1 cellular context compared by ENCODE assay signal in the genomic region with DNA sequence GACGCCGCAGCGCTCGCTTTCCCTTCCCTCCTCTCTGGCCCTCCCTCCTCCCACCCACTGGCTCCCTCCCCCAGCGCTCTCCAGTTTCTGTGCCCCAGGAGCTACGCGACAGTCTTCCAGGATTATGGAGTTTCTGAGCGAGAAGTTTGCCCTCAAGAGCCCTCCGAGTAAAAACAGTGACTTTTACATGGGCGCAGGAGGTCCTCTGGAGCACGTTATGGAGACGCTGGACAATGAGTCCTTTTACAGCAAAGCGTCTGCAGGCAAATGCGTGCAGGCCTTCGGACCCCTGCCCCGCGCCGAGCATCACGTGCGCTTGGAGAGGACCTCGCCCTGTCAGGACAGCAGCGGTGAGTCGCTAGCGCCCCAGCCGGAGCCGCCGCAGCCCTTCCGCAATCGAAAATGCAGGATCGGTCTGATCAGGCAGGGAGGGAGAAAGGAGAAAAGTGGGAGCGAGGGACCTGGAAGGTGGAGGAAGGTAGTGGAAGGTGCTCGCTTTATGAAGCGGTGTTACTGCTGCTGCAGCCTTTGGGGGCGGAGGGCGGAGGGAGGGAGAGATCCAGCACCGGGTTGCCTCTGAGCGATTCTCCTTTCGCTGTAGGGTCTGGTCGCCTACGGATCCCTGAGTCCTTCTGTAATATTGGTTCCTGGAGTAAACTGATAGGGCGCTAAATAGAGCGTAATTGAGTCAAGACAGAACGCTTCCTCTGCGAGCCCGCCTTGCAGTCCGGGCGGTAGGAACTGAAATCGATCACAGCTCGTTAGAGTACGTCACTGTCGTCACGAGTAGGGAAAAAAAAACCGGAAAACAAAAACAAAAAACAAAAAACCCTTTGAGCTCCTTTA.
TF ChIP-seq lines count a peak whose summit lies in the region.

ALX1 (plus strand) TSS at position 83 of the 846 bp plus-strand sequence; CDS start at position 125, 42 bp downstream.

TF ChIP-seq in HepG2, 621 proteins besides CTCF, POLR2A, EP300 and RAD21 (continued from another document):
- TF ChIP-seq, protein P1, sequence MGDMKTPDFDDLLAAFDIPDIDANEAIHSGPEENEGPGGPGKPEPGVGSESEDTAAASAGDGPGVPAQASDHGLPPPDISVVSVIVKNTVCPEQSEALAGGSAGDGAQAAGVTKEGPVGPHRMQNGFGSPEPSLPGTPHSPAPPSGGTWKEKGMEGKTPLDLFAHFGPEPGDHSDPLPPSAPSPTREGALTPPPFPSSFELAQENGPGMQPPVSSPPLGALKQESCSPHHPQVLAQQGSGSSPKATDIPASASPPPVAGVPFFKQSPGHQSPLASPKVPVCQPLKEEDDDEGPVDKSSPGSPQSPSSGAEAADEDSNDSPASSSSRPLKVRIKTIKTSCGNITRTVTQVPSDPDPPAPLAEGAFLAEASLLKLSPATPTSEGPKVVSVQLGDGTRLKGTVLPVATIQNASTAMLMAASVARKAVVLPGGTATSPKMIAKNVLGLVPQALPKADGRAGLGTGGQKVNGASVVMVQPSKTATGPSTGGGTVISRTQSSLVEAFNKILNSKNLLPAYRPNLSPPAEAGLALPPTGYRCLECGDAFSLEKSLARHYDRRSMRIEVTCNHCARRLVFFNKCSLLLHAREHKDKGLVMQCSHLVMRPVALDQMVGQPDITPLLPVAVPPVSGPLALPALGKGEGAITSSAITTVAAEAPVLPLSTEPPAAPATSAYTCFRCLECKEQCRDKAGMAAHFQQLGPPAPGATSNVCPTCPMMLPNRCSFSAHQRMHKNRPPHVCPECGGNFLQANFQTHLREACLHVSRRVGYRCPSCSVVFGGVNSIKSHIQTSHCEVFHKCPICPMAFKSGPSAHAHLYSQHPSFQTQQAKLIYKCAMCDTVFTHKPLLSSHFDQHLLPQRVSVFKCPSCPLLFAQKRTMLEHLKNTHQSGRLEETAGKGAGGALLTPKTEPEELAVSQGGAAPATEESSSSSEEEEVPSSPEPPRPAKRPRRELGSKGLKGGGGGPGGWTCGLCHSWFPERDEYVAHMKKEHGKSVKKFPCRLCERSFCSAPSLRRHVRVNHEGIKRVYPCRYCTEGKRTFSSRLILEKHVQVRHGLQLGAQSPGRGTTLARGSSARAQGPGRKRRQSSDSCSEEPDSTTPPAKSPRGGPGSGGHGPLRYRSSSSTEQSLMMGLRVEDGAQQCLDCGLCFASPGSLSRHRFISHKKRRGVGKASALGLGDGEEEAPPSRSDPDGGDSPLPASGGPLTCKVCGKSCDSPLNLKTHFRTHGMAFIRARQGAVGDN (CRISPR knock-in tag; IDR thresholded peaks at IDR 0.05): peak; percentile 34; the same call in 1 of the 2 replicates
- TF ChIP-seq HNRNPLL (IDR thresholded peaks at IDR 0.05; ENCODE audit: low read depth, low read length, poor library complexity, severe bottlenecking) (peak; percentile 57), ZHX1 (CRISPR knock-in tag; IDR thresholded peaks at IDR 0.05; ENCODE audit: low read depth) (no peak)
